ENCODE assay signal across 8 cellular contexts in genomic region chr5:151659001-151659754, GRCh38. TPM values are rescaled to one million over a fixed set of nuclear protein-coding genes. Genes with fewer than 3 reads are reported as not detected.
DNase-seq lines count a peak whose midpoint lies in the region; ATAC-seq, FAIRE-seq and TF ChIP-seq lines count a peak whose summit lies in the region.

No MANE protein-coding gene starts in this region.

- DNase-seq in GM12891 (ENCODE audit: insufficient read length, low spot score) (peak; percentile 44), NCI-H1092 (lab: John Stamatoyannopoulos, UW) (peak; percentile 30), SW480 (ENCODE audit: low spot score) (peak; percentile 79), left cardiac atrium (peak; percentile 84), retina (peak; percentile 86), amniotic stem cell (lab: John Stamatoyannopoulos, UW) (no peak)
- DNase-seq in activated naive CD8-positive, alpha-beta T cell treated with anti-CD3 and anti-CD28 coated beads, Interleukin-2, amount 50 U/mL, for 16 hours (ENCODE audit: low read depth, low spot score): peak; percentile 57

- intact Hi-C loops in left cardiac atrium (cut with DNase I): loop anchor here (1.0 to 10.0 kb wide), 3 partner anchors 83 to 616 kb away; partner anchors contain the start of gene SLC36A1 (in 1 of the 2)

- peak; percentile 90 for FAIRE-seq in GM12891 (lab: Jason Lieb, UNC)

- ATAC-seq in HG02571 (IDR thresholded peaks at IDR 0.05; ENCODE audit: unreplicated experiment) (peak; percentile 54), left cardiac atrium (peak; percentile 80 to 83)

- TF ChIP-seq POLR2A in GM12891 (IDR thresholded peaks at IDR 0.05; ENCODE audit: low read depth, low read length): no peak

TF ChIP-seq in GM12891, 5 proteins besides CTCF, POLR2A, EP300 and RAD21:
- TF ChIP-seq POU2F2 (IDR thresholded peaks at IDR 0.05; ENCODE audit: low read depth, low read length) (0 out of 2 replicates have a peak, but pooled peaks have one; percentile 50), POLR2AphosphoS5 (IDR thresholded peaks at IDR 0.05; ENCODE audit: low read depth, low read length) (no peak)

RNA-seq across cellular contexts. Expression of gene SPARC, which starts 27.5 kb away (rescaled TPM):
- polyA plus RNA-seq in GM12891 (2012; ENCODE audit: low read depth, missing spikeins): 51.5 TPM
- 1,000 to 10,000 TPM in 1 of 2 donors, 100 to 1,000 TPM in 1; 807 to 1,125 TPM for total RNA-seq in left cardiac atrium
